In the genomic region with DNA sequence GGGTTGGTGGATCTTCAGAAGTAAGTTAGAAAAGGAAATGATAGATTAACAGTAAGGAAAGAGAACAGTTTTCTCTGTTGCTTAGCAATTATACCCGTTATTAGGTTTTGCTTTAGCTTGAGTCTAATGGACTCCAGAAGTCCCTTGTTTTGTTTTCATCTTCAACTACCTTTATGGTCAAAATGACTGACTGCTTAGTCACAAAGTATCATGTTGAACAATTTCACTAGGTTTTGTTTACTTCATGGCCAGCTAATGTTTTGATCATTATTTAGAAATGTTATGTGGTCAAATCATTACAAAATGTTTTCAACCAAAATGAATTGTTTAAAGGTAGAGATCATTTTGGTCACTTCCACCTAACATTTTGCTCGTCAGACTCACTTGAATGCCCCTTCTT, we compare ENCODE assay signal across 1 cellular context.
TF ChIP-seq lines count a peak whose summit lies in the region.

No MANE protein-coding gene starts in this region.

TF ChIP-seq in H1, 55 proteins besides CTCF, POLR2A, EP300 and RAD21 (continued from another document):
- TF ChIP-seq SIRT6 (IDR thresholded peaks at IDR 0.05; ENCODE audit: low read length): no peak
TF ChIP-seq in H1: peak in this region for 0.
